1 cellular context compared by ENCODE assay signal in genomic region chr19:1113278-1113985, GRCh38.
TF ChIP-seq lines count a peak whose summit lies in the region.

No MANE protein-coding gene starts in this region.

TF ChIP-seq in GM12878, 131 proteins besides CTCF, POLR2A, EP300 and RAD21 (continued from another document):
- TF ChIP-seq NKRF (conservative IDR thresholded peaks at IDR 0.05) (no peak), ETV6 (conservative IDR thresholded peaks at IDR 0.05 in 1 of 2, IDR thresholded peaks at IDR 0.05 in 1 of 2; ENCODE audit: borderline replicate concordance in 1 of 2, low read depth in 1 of 2) (no peak), FOXM1 (IDR thresholded peaks at IDR 0.05; ENCODE audit: low read depth, low read length) (no peak), HDAC6 (IDR thresholded peaks at IDR 0.05; ENCODE audit: unreplicated experiment) (no peak)
